ENCODE assay signal across 21 cellular contexts in the genomic region with DNA sequence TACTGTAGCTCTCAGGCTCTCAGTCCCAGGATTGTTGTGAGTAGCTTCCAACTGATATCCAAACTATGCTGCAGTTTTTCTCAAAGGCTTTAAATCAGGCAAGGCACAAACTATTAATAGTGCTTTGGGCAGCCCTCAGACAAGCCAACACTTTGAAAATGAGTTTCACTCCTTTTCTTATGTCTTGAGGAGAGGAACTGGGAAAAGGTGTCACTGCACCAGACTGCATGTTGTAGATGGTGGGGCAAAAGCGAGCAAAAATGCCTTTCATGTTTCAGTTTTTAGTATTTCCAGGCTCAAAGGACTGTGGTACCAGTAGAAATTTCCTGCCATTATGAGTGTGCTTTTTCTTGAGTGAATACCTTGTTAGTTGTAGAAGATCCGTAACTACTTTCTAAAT. TPM values are rescaled to one million over a fixed set of nuclear protein-coding genes. Genes with fewer than 3 reads are reported as not detected.
"Had no signal": no experiment of that assay in that cellular context is flagged by ENCODE, and none has a peak within 500 bp of the region (broad histone marks: within the 10 kb centered on the region; RNA-seq: fewer than 3 reads in every experiment).

No MANE protein-coding gene starts in this region.

- H3K27ac ChIP-seq: coronary artery, left ventricle myocardium inferior, psoas muscle, right lobe of liver, spleen had no signal

- ATAC-seq: activated T-helper 17 cell treated with anti-CD3 and anti-CD28 coated beads, Interleukin-2, amount 50 U/mL, for 72 hours; psoas muscle; right lobe of liver; stimulated activated naive B cell treated with anti-CD40 and anti-IgM and Interleukin-4, amounts not matched to agents 10 μg/mL and 1 μg/mL and 100 μg/mL, for 72 hours had no signal

- H3K4me3 ChIP-seq: coronary artery, left ventricle myocardium inferior, psoas muscle, right lobe of liver, spleen had no signal

- H3K9me3 ChIP-seq: left ventricle myocardium inferior, psoas muscle, right lobe of liver, spleen had no signal

- DNase-seq: activated B cell treated with CpG ODN at 0.5 μM for 24 hours; activated CD4-positive, alpha-beta T cell treated with anti-CD3 and anti-CD28 coated beads, Interleukin-2, amount 50 U/mL, for 1 hour; activated naive CD4-positive, alpha-beta T cell treated with anti-CD3 and anti-CD28 coated beads for 36 hours; activated T-cell treated with anti-CD3 and anti-CD28 coated beads for 4 hours; caudate nucleus; effector CD4-positive, alpha-beta T cell; left ventricle myocardium inferior; mesenchymal stem cell; nephron progenitor cell; psoas muscle; right lobe of liver; spleen; stimulated activated CD4-positive, alpha-beta T cell treated with anti-CD3 and anti-CD28 coated beads, Interleukin-2, amount 100 ng/mL, for 24 hours; stimulated activated naive B cell treated with anti-CD40 and anti-IgM and Interleukin-4, amounts not matched to agents 10 μg/mL and 1 μg/mL and 100 μg/mL, for 72 hours; substantia nigra had no signal

- H3K36me3 ChIP-seq: left ventricle myocardium inferior, right lobe of liver, spleen had no signal

- H3K27me3 ChIP-seq: right lobe of liver, spleen had no signal

- H3K4me1 ChIP-seq: left ventricle myocardium inferior, psoas muscle, right lobe of liver, spleen had no signal

- FAIRE-seq: frontal cortex, keratinocyte, TTC549 had no signal

RNA-seq across cellular contexts. Expression of gene ZFY, which starts 39.1 kb away (rescaled TPM):
- total RNA-seq: fibroblast of lung, psoas muscle had no signal
- polyA plus RNA-seq: keratinocyte had no signal

RNA-seq across cellular contexts. Expression of gene RPS4Y1, which starts 54.6 kb away (rescaled TPM):
- total RNA-seq: fibroblast of lung, psoas muscle had no signal
- polyA plus RNA-seq: keratinocyte had no signal
